In genomic region chr13:32045963-32046785, GRCh38 we compare ENCODE assay signal across 8 cellular contexts. TPM values are rescaled to one million over a fixed set of nuclear protein-coding genes. Genes with fewer than 3 reads are reported as not detected.
DNase-seq lines count a peak whose midpoint lies in the region; ATAC-seq, FAIRE-seq and TF ChIP-seq lines count a peak whose summit lies in the region.

No MANE protein-coding gene starts in this region.

- ATAC-seq in GM19397 (IDR thresholded peaks at IDR 0.05; ENCODE audit: unreplicated experiment) = no peak

- peak overlapping the region; percentile 31 for H3K4me3 Mint-ChIP-seq in neural crest cell

- no peak overlapping the region for H4K5ac ChIP-seq in H1 (ENCODE audit: insufficient read length, low read depth, low read length)

- no peak overlapping the region for H2BK120ac ChIP-seq in H1 (replicated peaks; ENCODE audit: low read depth, low read length)

- TF ChIP-seq CTCF in OCI-LY3 (IDR thresholded peaks at IDR 0.05; ENCODE audit: low read depth, low read length) (no peak), H1 (IDR thresholded peaks at IDR 0.05; ENCODE audit: control extremely low read depth in 1 of 3, insufficient read depth in 1 of 3, low read depth in 1 of 3, low read length in 3 of 3) (no peak), neural crest cell (conservative IDR thresholded peaks at IDR 0.05) (no peak)

- H3K18ac ChIP-seq in H1 (ENCODE audit: extremely low read depth, low read length) = no peak overlapping the region; the same call in 1 of the 2 replicates

- TF ChIP-seq RAD21 in H1 (IDR thresholded peaks at IDR 0.05 in 1 of 2, conservative IDR thresholded peaks at IDR 0.05 in 1 of 2; ENCODE audit: low read depth in 2 of 2, low read length in 2 of 2) = no peak

- no peaks in the 10 kb centered on the region for H3K23me2 ChIP-seq in H1 (ENCODE audit: low read depth, low read length)

- peak overlapping the region; percentile 97 for H3K27ac Mint-ChIP-seq in neural crest cell (ENCODE audit: unreplicated experiment)

- H3K4me3 ChIP-seq in OCI-LY3 (ENCODE audit: low read length) (no peak overlapping the region), H1 (ENCODE audit: extremely low read depth in 1 of 4, insufficient read depth in 2 of 4, low read depth in 3 of 4, low read length in 4 of 4) (no peak overlapping the region)

- peaks cover 4% of the 10 kb centered on the region for H3K9me3 Mint-ChIP-seq in neural crest cell

- H4K91ac ChIP-seq in H1 (replicated peaks; ENCODE audit: insufficient read length, low read length) = no peak overlapping the region

- H2AK5ac ChIP-seq in H1 (ENCODE audit: low read depth, low read length) = no peak overlapping the region

- peak overlapping the region; percentile 63; the same call in 1 of the 2 replicates for H2BK5ac ChIP-seq in H1 (ENCODE audit: low read depth, low read length)

- H3K14ac ChIP-seq in H1 (ENCODE audit: insufficient read length) = no peak overlapping the region

- H2BK12ac ChIP-seq in H1 (ENCODE audit: low read depth, low read length) = peak overlapping the region; percentile 65; the same call in 1 of the 2 replicates

- H3K4me1 ChIP-seq in OCI-LY3 (ENCODE audit: low read length) (peaks cover 18% of the 10 kb centered on the region), H1 (replicated peaks in 1 of 4; ENCODE audit: control insufficient read depth in 3 of 4, insufficient read depth in 4 of 4, low read length in 3 of 4) (peaks cover 0 to 9% (median 3%) of the 10 kb centered on the region in 4 experiments; a peak in 3 of 7 replicates)

- POLR2A ChIA-PET in H1 (lab: Charles Lee; ENCODE audit: partially characterized antibody) = interaction anchor here (1.0 to 2.4 kb wide), 3 partner anchors 11 to 17 kb away, joined by 3 to 7 read pairs (median 3); partner anchors contain the start of gene FRY

- H3K36me3 ChIP-seq in OCI-LY3 (replicated peaks; ENCODE audit: low read depth, low read length) (no peaks in the 10 kb centered on the region), H1 (ENCODE audit: control insufficient read depth in 2 of 4, insufficient read depth in 4 of 4, low read length in 3 of 4) (no peaks in the 10 kb centered on the region; a peak in 1 of 8 replicates)

- no peak overlapping the region for H3K23ac ChIP-seq in H1 (ENCODE audit: insufficient read length)

- no peaks in the 10 kb centered on the region for H3K36me3 Mint-ChIP-seq in neural crest cell (ENCODE audit: low read depth)

- no peak for TF ChIP-seq POLR2A in H1 (IDR thresholded peaks at IDR 0.05; ENCODE audit: control extremely low read depth in 1 of 2, low read depth in 2 of 2, low read length in 2 of 2)

- H3K9ac ChIP-seq in OCI-LY3 (ENCODE audit: low read length) (no peak overlapping the region), H1 (replicated peaks in 1 of 4; ENCODE audit: extremely low read depth in 1 of 4, low read depth in 3 of 4, low read length in 3 of 4) (no peak overlapping the region)

- H2AFZ ChIP-seq in OCI-LY3 (ENCODE audit: low read depth, low read length) = no peak overlapping the region
- no peak overlapping the region for H2AFZ ChIP-seq in H1 (ENCODE audit: low read length)

- H3K27me3 ChIP-seq in OCI-LY3 (ENCODE audit: low read depth, low read length) (no peaks in the 10 kb centered on the region), H1 (replicated peaks in 1 of 4; ENCODE audit: control insufficient read depth in 3 of 4, extremely low read depth in 1 of 4, insufficient read depth in 3 of 4, low read length in 3 of 4) (no peaks in the 10 kb centered on the region)

- no peak for TF ChIP-seq EP300 in H1 (IDR thresholded peaks at IDR 0.05; ENCODE audit: borderline replicate concordance in 1 of 2, low read depth in 2 of 2, low read length in 2 of 2)

- H3K79me2 ChIP-seq in OCI-LY3 (ENCODE audit: low read length) (no peaks in the 10 kb centered on the region), H1 (ENCODE audit: control insufficient read depth in 1 of 2, insufficient read depth in 2 of 2, low read length in 2 of 2) (no peaks in the 10 kb centered on the region)

- H4K20me1 ChIP-seq in OCI-LY3 (ENCODE audit: insufficient read depth, low read length) (no peaks in the 10 kb centered on the region), H1 (replicated peaks in 1 of 2; ENCODE audit: control insufficient read depth in 1 of 2, insufficient read depth in 2 of 2, low read length in 2 of 2) (no peaks in the 10 kb centered on the region)

- FAIRE-seq in H1 (lab: Jason Lieb, UNC) = peak; percentile 62

- CTCF ChIA-PET in H1 (lab: Charles Lee; ENCODE audit: partially characterized antibody) = interaction anchor here (0.8 to 3.6 kb wide), 3 partner anchors 27 to 118 kb away, joined by 3 to 11 read pairs (median 3); no protein-coding TSS in a partner anchor

- H3K27ac ChIP-seq in OCI-LY3 (ENCODE audit: low read length) (0 out of 2 replicates have a peak overlapping the region, but pooled peaks have one; percentile 7), H1 (ENCODE audit: low read depth, low read length) (no peak overlapping the region)

- H3K4me2 ChIP-seq in OCI-LY3 (ENCODE audit: low read length) (no peak overlapping the region), H1 (ENCODE audit: insufficient read depth in 1 of 2, low read depth in 2 of 2, low read length in 2 of 2) (0 out of 4 replicates have a peak overlapping the region, but pooled peaks of 1 of the 2 experiments have one; percentile 7)

- no peaks in the 10 kb centered on the region for H3K79me1 ChIP-seq in H1 (ENCODE audit: low read depth, low read length)

- H2BK20ac ChIP-seq in H1 (ENCODE audit: low read length) = peak overlapping the region; percentile 11; the same call in 1 of the 2 replicates

- no peaks in the 10 kb centered on the region for H3K27me3 Mint-ChIP-seq in neural crest cell (ENCODE audit: low read depth)

- peaks cover 28% of the 10 kb centered on the region for H3K4me1 Mint-ChIP-seq in neural crest cell

- H2BK15ac ChIP-seq in H1 (ENCODE audit: low read length) = no peak overlapping the region

- H3K9me3 ChIP-seq in OCI-LY3 (ENCODE audit: insufficient read depth, low read length) (no peaks in the 10 kb centered on the region), H1 (ENCODE audit: insufficient read depth in 2 of 2, low read depth in 1 of 2, low read length in 1 of 2) (no peaks in the 10 kb centered on the region)

- no peak overlapping the region for H3K4ac ChIP-seq in H1 (replicated peaks; ENCODE audit: insufficient read length, low read depth, low read length)

- DNase-seq in NCI-H2107 treated with DMSO at 0.1 percent for 48 hours (lab: John Stamatoyannopoulos, UW; ENCODE audit: unreplicated experiment) (peak; percentile 84), NCI-H2107 (lab: John Stamatoyannopoulos, UW) (no peak), H1 (ENCODE audit: low read depth in 1 of 2, low spot score in 2 of 2) (no peak), neural crest cell (ENCODE audit: low read depth, low spot score) (no peak), NCI-H524 treated with DMSO at 0.1 percent for 48 hours (lab: John Stamatoyannopoulos, UW) (no peak), SK-N-DZ (ENCODE audit: low spot score) (no peak)

- H3K56ac ChIP-seq in H1 (replicated peaks; ENCODE audit: insufficient read length, low read depth, low read length) = no peak overlapping the region

- 70% methylated on average over 4 of the region's 4 CpGs; no CpG with 5 or more reads in 1 of the 2 experiments for WGBS in H1 (ENCODE audit: extremely low coverage in 1 of 2, insufficient coverage in 1 of 2, insufficient read length in 1 of 2, insufficient replicate concordance in 2 of 2, low coverage in 1 of 2, low lambda C conversion rate in 2 of 2, missing lambda C conversion rate in 1 of 2), 2 experiments

- H4K8ac ChIP-seq in H1 (ENCODE audit: extremely low read depth, insufficient read depth, low read length) = no peak overlapping the region

TF ChIP-seq in H1, 55 proteins besides CTCF, POLR2A, EP300 and RAD21:
- TF ChIP-seq, protein P1, sequence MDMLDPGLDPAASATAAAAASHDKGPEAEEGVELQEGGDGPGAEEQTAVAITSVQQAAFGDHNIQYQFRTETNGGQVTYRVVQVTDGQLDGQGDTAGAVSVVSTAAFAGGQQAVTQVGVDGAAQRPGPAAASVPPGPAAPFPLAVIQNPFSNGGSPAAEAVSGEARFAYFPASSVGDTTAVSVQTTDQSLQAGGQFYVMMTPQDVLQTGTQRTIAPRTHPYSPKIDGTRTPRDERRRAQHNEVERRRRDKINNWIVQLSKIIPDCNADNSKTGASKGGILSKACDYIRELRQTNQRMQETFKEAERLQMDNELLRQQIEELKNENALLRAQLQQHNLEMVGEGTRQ (IDR thresholded peaks at IDR 0.05; ENCODE audit: low read length) = peak; percentile 56
- TF ChIP-seq CREB1 (IDR thresholded peaks at IDR 0.05) (no peak), CBX8 (IDR thresholded peaks at IDR 0.05; ENCODE audit: borderline replicate concordance, low read depth, low read length) (no peak), CHD1 (IDR thresholded peaks at IDR 0.05; ENCODE audit: low read depth, low read length) (no peak), MAX (IDR thresholded peaks at IDR 0.05) (no peak), YY1 (IDR thresholded peaks at IDR 0.05; ENCODE audit: low read depth, low read length) (no peak), NANOG (IDR thresholded peaks at IDR 0.05; ENCODE audit: insufficient read depth, low read depth, low read length, poor library complexity, severe bottlenecking) (no peak), ATF3 (IDR thresholded peaks at IDR 0.05; ENCODE audit: insufficient read depth, low read depth, low read length) (peak; percentile 56; the same call in 1 of the 2 replicates), HDAC2 (IDR thresholded peaks at IDR 0.05; ENCODE audit: borderline replicate concordance in 1 of 2, low read depth in 2 of 2, low read length in 2 of 2) (no peak), CEBPB (IDR thresholded peaks at IDR 0.05; ENCODE audit: low read depth, low read length) (peak; percentile 95)
TF ChIP-seq in H1: peak in this region for 3.

RNA-seq across cellular contexts. Expression of gene FRY, which starts 14.6 kb away (rescaled TPM):
- total RNA-seq in H1 (2021; fragmentation: NEBNext Ultra II Directional; extraction: Animal tissue kit (Norgen Biotek cat#: 25700)) = 7.9 and 9.2 TPM in 2 replicates
- polyA plus RNA-seq in H1 (2011; rRNA removed) = 4.0 and 4.3 TPM in 2 replicates
- polyA plus RNA-seq in H1 (2011; cell fraction: cytosol; rRNA removed) = 5.9 TPM
- polyA plus RNA-seq in H1 (2011; cell fraction: nucleus; rRNA removed) = 10.7 TPM
- polyA plus RNA-seq in H1 (2012, experiment 1 of 2) = 7.1 to 10.1 TPM (median 7.9 TPM) in 4 replicates
- 0.20 TPM for polyA plus RNA-seq in H1 (2012, experiment 2 of 2)
- 1.7 TPM for polyA plus RNA-seq in H1 (2013, experiment 1 of 2)
- 1.7 TPM for polyA plus RNA-seq in H1 (2013, experiment 2 of 2)
- polyA minus RNA-seq in H1 (2011; rRNA and poly(A)+ RNA removed) = 14.0 and 18.8 TPM in 2 replicates
- polyA minus RNA-seq in H1 (2011; cell fraction: cytosol; rRNA and poly(A)+ RNA removed) = 10.7 TPM
- polyA minus RNA-seq in H1 (2011; cell fraction: nucleus; rRNA and poly(A)+ RNA removed) = 29.4 TPM
- total RNA-seq in neural crest cell = 4.7 and 5.4 TPM in 2 replicates
- 3.9 and 5.1 TPM in 2 replicates for polyA plus RNA-seq in SK-N-DZ (2014; cell fraction: cytosol; rRNA removed)
- 8.1 and 10.5 TPM in 2 replicates for polyA plus RNA-seq in SK-N-DZ (2014; cell fraction: nucleus; rRNA removed)
